ENCODE assay signal across 2 cellular contexts in the genomic region with DNA sequence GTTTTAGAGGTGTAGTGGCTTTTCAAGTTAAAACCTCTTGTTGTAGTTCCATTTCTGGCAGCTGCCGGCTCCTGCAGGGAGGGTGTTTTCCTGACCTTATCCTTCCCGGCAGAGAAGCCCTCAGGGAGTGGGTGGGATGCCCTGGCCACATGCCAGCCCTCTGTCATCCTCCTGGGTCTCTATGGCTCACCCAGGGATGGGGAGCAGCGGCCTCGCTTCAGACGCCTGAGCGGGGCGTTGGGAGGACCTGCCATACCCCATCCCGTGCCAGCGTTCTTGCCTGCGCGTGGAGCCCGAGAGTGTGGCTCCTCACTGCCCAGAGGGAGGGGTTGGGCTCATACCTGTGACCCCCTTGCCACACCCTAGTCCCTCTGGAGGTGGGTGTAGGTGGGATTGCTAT.
TF ChIP-seq lines count a peak whose summit lies in the region.

No MANE protein-coding gene starts in this region.

TF ChIP-seq in SK-N-SH, 30 proteins besides CTCF, POLR2A, EP300 and RAD21:
- TF ChIP-seq SIN3A (IDR thresholded peaks at IDR 0.05; ENCODE audit: borderline replicate concordance, low read depth, low read length) = no peak
- no peak for TF ChIP-seq SMC3 (IDR thresholded peaks at IDR 0.05; ENCODE audit: low read depth, low read length)
- no peak for TF ChIP-seq TCF12 (IDR thresholded peaks at IDR 0.05)
- no peak for TF ChIP-seq GATA2 (CRISPR knock-in tag; IDR thresholded peaks at IDR 0.05)
- TF ChIP-seq FOSL2 (IDR thresholded peaks at IDR 0.05; ENCODE audit: borderline replicate concordance, low read depth) = no peak
- TF ChIP-seq MXI1 (IDR thresholded peaks at IDR 0.05; ENCODE audit: low read depth, low read length) = no peak
- TF ChIP-seq, protein P1, sequence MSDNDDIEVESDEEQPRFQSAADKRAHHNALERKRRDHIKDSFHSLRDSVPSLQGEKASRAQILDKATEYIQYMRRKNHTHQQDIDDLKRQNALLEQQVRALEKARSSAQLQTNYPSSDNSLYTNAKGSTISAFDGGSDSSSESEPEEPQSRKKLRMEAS (IDR thresholded peaks at IDR 0.05; ENCODE audit: low read depth) = no peak
- TF ChIP-seq TAF1 (IDR thresholded peaks at IDR 0.05; ENCODE audit: borderline replicate concordance, low read depth, low read length) = no peak
- TF ChIP-seq, protein P2, sequence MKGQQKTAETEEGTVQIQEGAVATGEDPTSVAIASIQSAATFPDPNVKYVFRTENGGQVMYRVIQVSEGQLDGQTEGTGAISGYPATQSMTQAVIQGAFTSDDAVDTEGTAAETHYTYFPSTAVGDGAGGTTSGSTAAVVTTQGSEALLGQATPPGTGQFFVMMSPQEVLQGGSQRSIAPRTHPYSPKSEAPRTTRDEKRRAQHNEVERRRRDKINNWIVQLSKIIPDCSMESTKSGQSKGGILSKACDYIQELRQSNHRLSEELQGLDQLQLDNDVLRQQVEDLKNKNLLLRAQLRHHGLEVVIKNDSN (IDR thresholded peaks at IDR 0.05; ENCODE audit: borderline replicate concordance, low read depth) = no peak
- TF ChIP-seq FOXJ3 (CRISPR knock-in tag; IDR thresholded peaks at IDR 0.05) = no peak
- TF ChIP-seq, protein P3, sequence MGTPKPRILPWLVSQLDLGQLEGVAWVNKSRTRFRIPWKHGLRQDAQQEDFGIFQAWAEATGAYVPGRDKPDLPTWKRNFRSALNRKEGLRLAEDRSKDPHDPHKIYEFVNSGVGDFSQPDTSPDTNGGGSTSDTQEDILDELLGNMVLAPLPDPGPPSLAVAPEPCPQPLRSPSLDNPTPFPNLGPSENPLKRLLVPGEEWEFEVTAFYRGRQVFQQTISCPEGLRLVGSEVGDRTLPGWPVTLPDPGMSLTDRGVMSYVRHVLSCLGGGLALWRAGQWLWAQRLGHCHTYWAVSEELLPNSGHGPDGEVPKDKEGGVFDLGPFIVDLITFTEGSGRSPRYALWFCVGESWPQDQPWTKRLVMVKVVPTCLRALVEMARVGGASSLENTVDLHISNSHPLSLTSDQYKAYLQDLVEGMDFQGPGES (IDR thresholded peaks at IDR 0.05; ENCODE audit: low read depth, low read length) = no peak
- no peak for TF ChIP-seq FOXM1 (IDR thresholded peaks at IDR 0.05; ENCODE audit: low read depth)
- no peak for TF ChIP-seq NFIC (IDR thresholded peaks at IDR 0.05; ENCODE audit: borderline replicate concordance)
- no peak for TF ChIP-seq TEAD4 (IDR thresholded peaks at IDR 0.05; ENCODE audit: borderline replicate concordance, insufficient read depth)
- TF ChIP-seq, protein P4, sequence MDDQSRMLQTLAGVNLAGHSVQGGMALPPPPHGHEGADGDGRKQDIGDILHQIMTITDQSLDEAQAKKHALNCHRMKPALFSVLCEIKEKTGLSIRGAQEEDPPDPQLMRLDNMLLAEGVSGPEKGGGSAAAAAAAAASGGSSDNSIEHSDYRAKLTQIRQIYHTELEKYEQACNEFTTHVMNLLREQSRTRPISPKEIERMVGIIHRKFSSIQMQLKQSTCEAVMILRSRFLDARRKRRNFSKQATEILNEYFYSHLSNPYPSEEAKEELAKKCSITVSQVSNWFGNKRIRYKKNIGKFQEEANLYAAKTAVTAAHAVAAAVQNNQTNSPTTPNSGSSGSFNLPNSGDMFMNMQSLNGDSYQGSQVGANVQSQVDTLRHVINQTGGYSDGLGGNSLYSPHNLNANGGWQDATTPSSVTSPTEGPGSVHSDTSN (IDR thresholded peaks at IDR 0.05) = no peak
- TF ChIP-seq RFX5 (IDR thresholded peaks at IDR 0.05; ENCODE audit: low read length) = no peak
- no peak for TF ChIP-seq NRF1 (IDR thresholded peaks at IDR 0.05; ENCODE audit: low read depth, low read length)
- no peak for TF ChIP-seq ELF1 (IDR thresholded peaks at IDR 0.05)
- TF ChIP-seq GABPA (IDR thresholded peaks at IDR 0.05; ENCODE audit: low read depth) = no peak

TF ChIP-seq in SK-N-SH treated with all-trans-retinoic acid at 6 μM for 48 hours, 23 proteins besides CTCF, POLR2A, EP300 and RAD21:
- TF ChIP-seq ZNF565 (CRISPR knock-in tag; conservative IDR thresholded peaks at IDR 0.05; ENCODE audit: low read depth) = no peak
- TF ChIP-seq ZNF8 (CRISPR knock-in tag; IDR thresholded peaks at IDR 0.05) = no peak
- TF ChIP-seq, protein P5, sequence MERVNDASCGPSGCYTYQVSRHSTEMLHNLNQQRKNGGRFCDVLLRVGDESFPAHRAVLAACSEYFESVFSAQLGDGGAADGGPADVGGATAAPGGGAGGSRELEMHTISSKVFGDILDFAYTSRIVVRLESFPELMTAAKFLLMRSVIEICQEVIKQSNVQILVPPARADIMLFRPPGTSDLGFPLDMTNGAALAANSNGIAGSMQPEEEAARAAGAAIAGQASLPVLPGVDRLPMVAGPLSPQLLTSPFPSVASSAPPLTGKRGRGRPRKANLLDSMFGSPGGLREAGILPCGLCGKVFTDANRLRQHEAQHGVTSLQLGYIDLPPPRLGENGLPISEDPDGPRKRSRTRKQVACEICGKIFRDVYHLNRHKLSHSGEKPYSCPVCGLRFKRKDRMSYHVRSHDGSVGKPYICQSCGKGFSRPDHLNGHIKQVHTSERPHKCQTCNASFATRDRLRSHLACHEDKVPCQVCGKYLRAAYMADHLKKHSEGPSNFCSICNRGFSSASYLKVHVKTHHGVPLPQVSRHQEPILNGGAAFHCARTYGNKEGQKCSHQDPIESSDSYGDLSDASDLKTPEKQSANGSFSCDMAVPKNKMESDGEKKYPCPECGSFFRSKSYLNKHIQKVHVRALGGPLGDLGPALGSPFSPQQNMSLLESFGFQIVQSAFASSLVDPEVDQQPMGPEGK (CRISPR knock-in tag; IDR thresholded peaks at IDR 0.05; ENCODE audit: borderline replicate concordance) = no peak
- no peak for TF ChIP-seq ARNTL (CRISPR knock-in tag; IDR thresholded peaks at IDR 0.05; ENCODE audit: borderline replicate concordance, low read depth)
- TF ChIP-seq SNAI2 (CRISPR knock-in tag; IDR thresholded peaks at IDR 0.05) = no peak
- TF ChIP-seq ZNF70 (CRISPR knock-in tag; IDR thresholded peaks at IDR 0.05) = no peak
- no peak for TF ChIP-seq CSDC2 (CRISPR knock-in tag; IDR thresholded peaks at IDR 0.05)
- TF ChIP-seq, protein P6, sequence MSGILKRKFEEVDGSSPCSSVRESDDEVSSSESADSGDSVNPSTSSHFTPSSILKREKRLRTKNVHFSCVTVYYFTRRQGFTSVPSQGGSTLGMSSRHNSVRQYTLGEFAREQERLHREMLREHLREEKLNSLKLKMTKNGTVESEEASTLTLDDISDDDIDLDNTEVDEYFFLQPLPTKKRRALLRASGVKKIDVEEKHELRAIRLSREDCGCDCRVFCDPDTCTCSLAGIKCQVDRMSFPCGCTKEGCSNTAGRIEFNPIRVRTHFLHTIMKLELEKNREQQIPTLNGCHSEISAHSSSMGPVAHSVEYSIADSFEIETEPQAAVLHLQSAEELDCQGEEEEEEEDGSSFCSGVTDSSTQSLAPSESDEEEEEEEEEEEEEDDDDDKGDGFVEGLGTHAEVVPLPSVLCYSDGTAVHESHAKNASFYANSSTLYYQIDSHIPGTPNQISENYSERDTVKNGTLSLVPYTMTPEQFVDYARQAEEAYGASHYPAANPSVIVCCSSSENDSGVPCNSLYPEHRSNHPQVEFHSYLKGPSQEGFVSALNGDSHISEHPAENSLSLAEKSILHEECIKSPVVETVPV (CRISPR knock-in tag; IDR thresholded peaks at IDR 0.05) = no peak
- TF ChIP-seq ZFP3 (CRISPR knock-in tag; IDR thresholded peaks at IDR 0.05) = no peak
- TF ChIP-seq BACH2 (CRISPR knock-in tag; IDR thresholded peaks at IDR 0.05; ENCODE audit: borderline replicate concordance) = no peak
